Comparison of ENCODE assay signal across 26 cellular contexts in the genomic region with DNA sequence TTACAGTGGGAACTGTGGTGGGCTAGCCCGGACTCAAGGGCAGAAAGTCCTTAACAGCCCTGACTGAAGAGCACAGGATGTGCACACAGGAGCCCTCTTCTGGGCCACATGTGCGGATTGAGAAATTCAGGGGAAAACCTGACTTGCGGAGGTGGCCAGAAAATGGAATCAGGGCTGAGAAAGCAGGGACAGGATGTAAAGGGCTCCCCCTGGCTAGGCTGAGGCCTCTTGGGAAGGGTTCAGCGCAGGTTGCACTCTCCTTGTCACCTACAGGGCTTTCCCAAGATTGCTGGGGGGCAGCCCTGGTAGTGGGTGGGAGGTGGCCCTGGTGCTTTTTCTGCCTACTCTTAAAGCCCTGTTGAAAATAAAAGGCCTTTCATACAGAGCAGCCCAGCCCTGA.
"Had no signal": no experiment of that assay in that cellular context is flagged by ENCODE, and none has a peak within 500 bp of the region (broad histone marks: within the 10 kb centered on the region; RNA-seq: fewer than 3 reads in every experiment).

No MANE protein-coding gene starts in this region.

- H3K36me3 Mint-ChIP-seq: immature natural killer cell; natural killer cell; stimulated activated memory B cell treated with anti-CD40 and anti-IgM and Interleukin-4, amounts not matched to agents 10 μg/mL and 1 μg/mL and 100 μg/mL, for 72 hours had no signal

- H3K9me3 Mint-ChIP-seq: immature natural killer cell; natural killer cell; stimulated activated memory B cell treated with anti-CD40 and anti-IgM and Interleukin-4, amounts not matched to agents 10 μg/mL and 1 μg/mL and 100 μg/mL, for 72 hours had no signal

- H3K4me2 ChIP-seq: hepatocyte had no signal

- H3K79me2 ChIP-seq: hepatocyte, parathyroid adenoma had no signal

- H3K4me1 ChIP-seq: heart left ventricle, lower lobe of right lung, prostate gland, right atrium auricular region, testis, upper lobe of left lung, uterus had no signal

- H3K36me3 ChIP-seq: gastrocnemius medialis, heart left ventricle, lower lobe of right lung, neutrophil, prostate gland, right atrium auricular region, tibial artery, upper lobe of left lung, uterus had no signal

- ATAC-seq: effector memory CD8-positive, alpha-beta T cell; esophagus mucosa; gastrocnemius medialis; heart left ventricle; left ventricle myocardium superior; lower lobe of right lung; natural killer cell; sciatic nerve; stimulated activated memory B cell treated with anti-CD40 and anti-IgM and Interleukin-4, amounts not matched to agents 10 μg/mL and 1 μg/mL and 100 μg/mL, for 72 hours; stimulated activated naive CD8-positive, alpha-beta T cell treated with anti-CD3 and anti-CD28 coated beads, Interleukin-15, Interleukin-2, amounts not matched to agents 100 U/mL and 50 U/mL, for 24 hours had no signal

- DNase-seq: cerebellar nuclear complex; cortex of kidney; effector memory CD8-positive, alpha-beta T cell; foreskin fibroblast; gastrocnemius medialis; heart left ventricle; immature natural killer cell; left ventricle myocardium superior; lower lobe of right lung; natural killer cell; stimulated activated CD4-positive, alpha-beta T cell treated with anti-CD3 and anti-CD28 coated beads, Interleukin-2, amount 100 ng/mL, for 24 hours; stimulated activated CD4-positive, alpha-beta T cell treated with anti-CD3 and anti-CD28 coated beads, Interleukin-4, amount 100 ng/mL, for 24 hours; stimulated activated naive CD8-positive, alpha-beta T cell treated with anti-CD3 and anti-CD28 coated beads, Interleukin-15, Interleukin-2, amounts not matched to agents 100 U/mL and 50 U/mL, for 24 hours; substantia nigra; testis; tibial artery; upper lobe of left lung; uterus had no signal

- H3K4me3 Mint-ChIP-seq: effector memory CD8-positive, alpha-beta T cell; immature natural killer cell; natural killer cell; stimulated activated memory B cell treated with anti-CD40 and anti-IgM and Interleukin-4, amounts not matched to agents 10 μg/mL and 1 μg/mL and 100 μg/mL, for 72 hours had no signal

- H3K27ac ChIP-seq: gastrocnemius medialis, heart left ventricle, hepatocyte, lower lobe of right lung, neutrophil, parathyroid adenoma, prostate gland, right atrium auricular region, testis, tibial artery, upper lobe of left lung, uterus had no signal

- H3K27ac Mint-ChIP-seq: effector memory CD8-positive, alpha-beta T cell; immature natural killer cell; natural killer cell; stimulated activated memory B cell treated with anti-CD40 and anti-IgM and Interleukin-4, amounts not matched to agents 10 μg/mL and 1 μg/mL and 100 μg/mL, for 72 hours had no signal

- H3K4me1 Mint-ChIP-seq: immature natural killer cell; natural killer cell; stimulated activated memory B cell treated with anti-CD40 and anti-IgM and Interleukin-4, amounts not matched to agents 10 μg/mL and 1 μg/mL and 100 μg/mL, for 72 hours had no signal

- H3K4me3 ChIP-seq: gastrocnemius medialis, heart left ventricle, hepatocyte, lower lobe of right lung, prostate gland, right atrium auricular region, testis, tibial artery, upper lobe of left lung, uterus had no signal

- H2AFZ ChIP-seq: hepatocyte, parathyroid adenoma had no signal

- H3K27me3 ChIP-seq: gastrocnemius medialis, heart left ventricle, hepatocyte, neutrophil, right atrium auricular region, testis, tibial artery, upper lobe of left lung, uterus had no signal
